ENCODE assay signal across 9 cellular contexts in the genomic region with DNA sequence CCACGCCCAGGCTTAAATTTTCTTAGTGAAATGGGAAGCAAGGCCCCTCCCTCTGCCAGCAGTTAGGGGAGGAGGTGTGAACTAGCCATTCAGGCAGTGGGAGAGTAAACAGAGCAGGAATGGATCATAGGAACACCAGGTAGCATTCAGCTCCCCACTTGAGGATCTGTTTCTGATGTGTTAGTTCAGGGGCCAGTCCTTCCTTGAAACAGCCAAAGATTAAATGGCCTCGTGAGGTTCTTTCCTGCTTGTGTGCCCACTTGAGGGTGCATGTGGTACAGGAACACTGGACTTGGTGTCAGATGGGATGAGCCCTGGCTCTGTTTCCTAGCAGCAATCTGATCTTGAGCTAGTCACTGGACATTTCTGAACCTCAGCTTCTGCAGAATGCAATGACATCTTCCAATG. TPM values are rescaled to one million over a fixed set of nuclear protein-coding genes. Genes with fewer than 3 reads are reported as not detected.
DNase-seq lines count a peak whose midpoint lies in the region; TF ChIP-seq lines count a peak whose summit lies in the region.
"Had no signal": no experiment of that assay in that cellular context is flagged by ENCODE, and none has a peak within 500 bp of the region (broad histone marks: within the 10 kb centered on the region; RNA-seq: fewer than 3 reads in every experiment).

No MANE protein-coding gene starts in this region.

- no peak for TF ChIP-seq CTCF in breast epithelium (IDR thresholded peaks at IDR 0.05)
- TF ChIP-seq CTCF in parathyroid adenoma (IDR thresholded peaks at IDR 0.05), result peak; percentile 34
- no peak for TF ChIP-seq CTCF in coronary artery (IDR thresholded peaks at IDR 0.05)
- no peak for TF ChIP-seq CTCF in dorsolateral prefrontal cortex (IDR thresholded peaks at IDR 0.05 in 54 of 56, conservative IDR thresholded peaks at IDR 0.05 in 2 of 56; ENCODE audit: low read depth in 1 of 56, partially characterized antibody in 56 of 56)

- no peaks in the 10 kb centered on the region for H3K9me3 Mint-ChIP-seq in T-helper 2 cell treated with Interferon-gamma antibody and Interleukin-4, amounts not matched to agents 5 μg/mL and 100 μg/mL, for 36 hours

- DNase-seq in T-helper 2 cell treated with Interferon-gamma antibody and Interleukin-4, amounts not matched to agents 5 μg/mL and 100 μg/mL, for 36 hours (ENCODE audit: low spot score), result no peak
- DNase-seq in T-helper 2 cell (no peak), LoVo (ENCODE audit: low spot score) (peak; percentile 39), breast epithelium (ENCODE audit: low spot score in 2 of 2) (no peak), coronary artery (ENCODE audit: low spot score) (no peak), dorsolateral prefrontal cortex (no peak), superior temporal gyrus (ENCODE audit: extremely low spot score) (no peak)
- DNase-seq: retina had no signal

- peaks cover 26% of the 10 kb centered on the region for H3K4me1 Mint-ChIP-seq in T-helper 2 cell treated with Interferon-gamma antibody and Interleukin-4, amounts not matched to agents 5 μg/mL and 100 μg/mL, for 36 hours (ENCODE audit: low read depth)

- peaks cover 3% of the 10 kb centered on the region for H3K79me2 ChIP-seq in parathyroid adenoma

- no peaks in the 10 kb centered on the region for H3K27me3 Mint-ChIP-seq in T-helper 2 cell treated with Interferon-gamma antibody and Interleukin-4, amounts not matched to agents 5 μg/mL and 100 μg/mL, for 36 hours (ENCODE audit: low read depth)

- no peak overlapping the region for H2AFZ ChIP-seq in parathyroid adenoma

- H3K27me3 ChIP-seq in breast epithelium (no peaks in the 10 kb centered on the region), parathyroid adenoma (ENCODE audit: control insufficient read depth, insufficient read depth, low read length) (no peaks in the 10 kb centered on the region), dorsolateral prefrontal cortex (no peaks in the 10 kb centered on the region)

- H3K4me1 ChIP-seq in breast epithelium (no peaks in the 10 kb centered on the region), parathyroid adenoma (peaks cover 15% of the 10 kb centered on the region)

- TF ChIP-seq POLR2A in breast epithelium (IDR thresholded peaks at IDR 0.05), result no peak

- H3K9me3 ChIP-seq in breast epithelium (no peaks in the 10 kb centered on the region), parathyroid adenoma (ENCODE audit: control insufficient read depth, low read length) (no peaks in the 10 kb centered on the region)

- peaks cover 21% of the 10 kb centered on the region for H3K36me3 Mint-ChIP-seq in T-helper 2 cell treated with Interferon-gamma antibody and Interleukin-4, amounts not matched to agents 5 μg/mL and 100 μg/mL, for 36 hours (ENCODE audit: low read depth)

- peak overlapping the region; percentile 66 for H3K4me3 Mint-ChIP-seq in T-helper 2 cell treated with Interferon-gamma antibody and Interleukin-4, amounts not matched to agents 5 μg/mL and 100 μg/mL, for 36 hours

- H3K36me3 ChIP-seq in breast epithelium (no peaks in the 10 kb centered on the region), parathyroid adenoma (ENCODE audit: control insufficient read depth, insufficient read depth, low read length) (no peaks in the 10 kb centered on the region)

- intact Hi-C loops in breast epithelium (cut with DNase I; ENCODE audit: low total_unique reads) (no loop called here), dorsolateral prefrontal cortex (cut with DNase I) (no loop called here)

- no peak overlapping the region for H3K4me2 ChIP-seq in parathyroid adenoma (ENCODE audit: low read length)

- H3K27ac ChIP-seq in breast epithelium (peak overlapping the region; percentile 84 to 87), parathyroid adenoma (peak overlapping the region; percentile 49), coronary artery (no peak overlapping the region), dorsolateral prefrontal cortex (peak overlapping the region in 3 of 59 donors; percentile 10 to 35 (median 27))

- H3K9ac ChIP-seq in parathyroid adenoma, result no peak overlapping the region

- no peak overlapping the region for H3K4me3 ChIP-seq in breast epithelium
- no peak overlapping the region for H3K4me3 ChIP-seq in parathyroid adenoma (ENCODE audit: low read depth, low read length)
- no peak overlapping the region for H3K4me3 ChIP-seq in coronary artery
- H3K4me3 ChIP-seq in dorsolateral prefrontal cortex, result no peak overlapping the region

- H3K27ac Mint-ChIP-seq in T-helper 2 cell treated with Interferon-gamma antibody and Interleukin-4, amounts not matched to agents 5 μg/mL and 100 μg/mL, for 36 hours, result peak overlapping the region; percentile 81

RNA-seq across cellular contexts. Expression of gene FAXDC2, which starts 21.2 kb away (rescaled TPM):
- total RNA-seq in breast epithelium (100 to 1,000 TPM in 1 of 3 donors, 10 to 100 TPM in 2; 43.9 to 117 (median 52.5) TPM), dorsolateral prefrontal cortex (100 to 1,000 TPM in 7 of 120 experiments, 10 to 100 TPM in 113; 17.1 to 155 (median 53.8) TPM)

RNA-seq across cellular contexts. Expression of gene CNOT8, which starts 29.2 kb away (rescaled TPM):
- total RNA-seq in breast epithelium (100 to 1,000 TPM in 1 of 3 donors, 10 to 100 TPM in 2; 78.7 to 180 (median 84.7) TPM), dorsolateral prefrontal cortex (10 to 100 TPM; 40.2 to 72.9 (median 52.6) TPM)

Comparison
In these comparisons a context has a peak if more than half of its experiments do, and no peak if none do; other contexts are left out.
1. H3K27ac ChIP-seq: peak in breast epithelium (2 of 2) and parathyroid adenoma (single experiment); none in coronary artery (0 of 2).